In the genomic region with DNA sequence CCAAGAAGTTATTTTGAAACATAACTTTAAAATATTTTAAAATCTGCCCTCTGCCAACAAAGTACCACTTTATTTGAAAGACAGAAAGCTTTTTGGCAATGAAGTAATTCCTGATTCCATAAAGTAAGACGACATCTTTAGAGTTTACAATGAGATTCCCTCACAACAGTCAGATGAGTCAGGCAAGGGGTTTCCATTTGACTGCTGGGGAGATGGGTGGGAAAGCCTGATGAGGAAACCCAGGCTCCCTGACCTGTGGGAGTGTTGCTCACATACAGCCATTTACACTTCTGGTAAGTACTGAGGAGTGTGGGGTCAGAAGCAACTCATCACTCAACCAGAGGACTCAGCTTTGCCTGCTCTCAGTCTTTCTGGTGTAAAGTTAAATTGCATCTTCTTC, we compare ENCODE assay signal across 20 cellular contexts. TPM values are rescaled to one million over a fixed set of nuclear protein-coding genes. Genes with fewer than 3 reads are reported as not detected.
A peak's percentile ranks its signal among the peaks of the same experiment; 100 is the strongest.
DNase-seq lines count a peak whose midpoint lies in the region; ATAC-seq and TF ChIP-seq lines count a peak whose summit lies in the region.
"Had no signal": no experiment of that assay in that cellular context is flagged by ENCODE, and none has a peak within 500 bp of the region (broad histone marks: within the 10 kb centered on the region; RNA-seq: fewer than 3 reads in every experiment).

No MANE protein-coding gene starts in this region.

- no TSS peak for BruUV-seq in Calu3 (replicated peaks; lab: Mats Ljungman, UMichigan)

- H2BK5ac ChIP-seq in mesendoderm (ENCODE audit: low read length) = no peak overlapping the region

- peaks cover 11% of the 10 kb centered on the region for H3K79me1 ChIP-seq in mesendoderm (ENCODE audit: low read length)

- no peak for TF ChIP-seq POLR2A in prostate gland (IDR thresholded peaks at IDR 0.05)

- no peak for DNase-seq in Calu3
- DNase-seq in NCI-H69 (lab: John Stamatoyannopoulos, UW) = peak; percentile 45
- DNase-seq in epithelial cell of esophagus (ENCODE audit: low read depth) = peak; percentile 62
- DNase-seq in mesendoderm = peak; percentile 57
- no peak for DNase-seq in prostate gland (ENCODE audit: low spot score)
- no peak for DNase-seq in stimulated activated CD8-positive, alpha-beta memory T cell treated with anti-CD3 and anti-CD28 coated beads, Interleukin-4, amount 100 ng/mL, for 48 hours
- DNase-seq: activated naive CD4-positive, alpha-beta T cell treated with Interleukin-2 at 50 U/mL for 16 hours; CD8-positive, alpha-beta T cell; effector CD8-positive, alpha-beta T cell; glutamatergic neuron; NCI-H1105 treated with DMSO at 0.1 percent for 48 hours; NCI-H2171; nucleus accumbens; T-helper 2 cell had no signal

- CTCF ChIA-PET in Calu3 (lab: Charles Lee) = no interaction called here

- ATAC-seq in HG02798 (IDR thresholded peaks at IDR 0.05; ENCODE audit: poor library complexity, unreplicated experiment) (no peak), HG03159 (IDR thresholded peaks at IDR 0.05; ENCODE audit: unreplicated experiment) (no peak)
- ATAC-seq: CD8-positive, alpha-beta T cell; K562; stimulated activated effector memory CD8-positive, alpha-beta T cell treated with anti-CD3 and anti-CD28 coated beads, Interleukin-12 subunit alpha, Interleukin-12 subunit beta, amount 100 ng/mL, for 72 hours had no signal

- peaks cover 8% of the 10 kb centered on the region for H3K4me1 ChIP-seq in mesendoderm (ENCODE audit: control insufficient read depth, low read depth, low read length)
- H3K4me1 ChIP-seq in prostate gland (replicated peaks) = no peaks in the 10 kb centered on the region

- H3K9me3 Mint-ChIP-seq in Calu3 (ENCODE audit: low read depth, unreplicated experiment) = no peaks in the 10 kb centered on the region
- H3K9me3 Mint-ChIP-seq: CD8-positive, alpha-beta T cell; stimulated activated effector memory CD8-positive, alpha-beta T cell treated with anti-CD3 and anti-CD28 coated beads, Interleukin-12 subunit alpha, Interleukin-12 subunit beta, amount 100 ng/mL, for 72 hours; type B pancreatic cell had no signal

- peaks cover 35% of the 10 kb centered on the region for H3K79me2 ChIP-seq in mesendoderm (ENCODE audit: control insufficient read depth, insufficient read depth, low read length)

- H3K27ac Mint-ChIP-seq in Calu3 (ENCODE audit: unreplicated experiment) = peak overlapping the region; percentile 39
- H3K27ac Mint-ChIP-seq: CD8-positive, alpha-beta T cell; stimulated activated effector memory CD8-positive, alpha-beta T cell treated with anti-CD3 and anti-CD28 coated beads, Interleukin-12 subunit alpha, Interleukin-12 subunit beta, amount 100 ng/mL, for 72 hours; type B pancreatic cell had no signal

- no peak overlapping the region for H3K18ac ChIP-seq in mesendoderm (ENCODE audit: low read length)

- H4K5ac ChIP-seq in mesendoderm (ENCODE audit: low read length) = no peak overlapping the region

- intact Hi-C loops in Calu3 (cut with micrococcal nuclease; ENCODE audit: unreplicated experiment) = no loop called here
- intact Hi-C loops in prostate gland (cut with DNase I) = loop anchor here (10.0 kb wide), 1 partner anchor 305 kb away; no protein-coding TSS in a partner anchor

- no CpG with 5 or more reads among the region's 1 CpG for WGBS in mesendoderm (ENCODE audit: extremely low coverage, insufficient coverage, low lambda C conversion rate)
- WGBS in prostate gland = 24% methylated on average over 1 of the region's 1 CpG

- no peak overlapping the region for H2BK120ac ChIP-seq in mesendoderm (ENCODE audit: low read depth, low read length)

- H3K4me3 ChIP-seq in epithelial cell of esophagus (ENCODE audit: low read length) = no peak overlapping the region
- H3K4me3 ChIP-seq in mesendoderm (ENCODE audit: low read length) = no peak overlapping the region
- no peak overlapping the region for H3K4me3 ChIP-seq in prostate gland
- H3K4me3 ChIP-seq: cardiac muscle cell, K562 had no signal

- H3K27me3 ChIP-seq in mesendoderm (ENCODE audit: insufficient read depth, low read length, poor library complexity) (no peaks in the 10 kb centered on the region), prostate gland (replicated peaks; ENCODE audit: insufficient read depth) (no peaks in the 10 kb centered on the region)
- H3K27me3 ChIP-seq: cardiac muscle cell had no signal

- no peak overlapping the region for H3K4me3 Mint-ChIP-seq in Calu3 (ENCODE audit: low read depth, unreplicated experiment)
- H3K4me3 Mint-ChIP-seq: CD8-positive, alpha-beta T cell; stimulated activated effector memory CD8-positive, alpha-beta T cell treated with anti-CD3 and anti-CD28 coated beads, Interleukin-12 subunit alpha, Interleukin-12 subunit beta, amount 100 ng/mL, for 72 hours; type B pancreatic cell had no signal

- no peaks in the 10 kb centered on the region for H3K36me3 Mint-ChIP-seq in Calu3 (ENCODE audit: insufficient read depth, unreplicated experiment)
- H3K36me3 Mint-ChIP-seq: CD8-positive, alpha-beta T cell; stimulated activated effector memory CD8-positive, alpha-beta T cell treated with anti-CD3 and anti-CD28 coated beads, Interleukin-12 subunit alpha, Interleukin-12 subunit beta, amount 100 ng/mL, for 72 hours had no signal

- no peak overlapping the region for H3K4me2 ChIP-seq in mesendoderm (ENCODE audit: low read length)

- no peaks in the 10 kb centered on the region for H3K36me3 ChIP-seq in mesendoderm (ENCODE audit: control insufficient read depth, insufficient read depth, low read length)
- no peaks in the 10 kb centered on the region for H3K36me3 ChIP-seq in prostate gland
- H3K36me3 ChIP-seq: cardiac muscle cell had no signal

- H3K9ac ChIP-seq in mesendoderm (ENCODE audit: low read length) = no peak overlapping the region

- no peaks in the 10 kb centered on the region for H3K9me3 ChIP-seq in prostate gland

- no peaks in the 10 kb centered on the region for H3K27me3 Mint-ChIP-seq in Calu3 (ENCODE audit: unreplicated experiment)

- H3K27ac ChIP-seq in mesendoderm (ENCODE audit: low read depth, low read length) (no peak overlapping the region), prostate gland (no peak overlapping the region)
- H3K27ac ChIP-seq: cardiac muscle cell had no signal

- no peak overlapping the region for H4K8ac ChIP-seq in mesendoderm (ENCODE audit: low read depth, low read length)

- no peak overlapping the region for H2AK5ac ChIP-seq in mesendoderm (ENCODE audit: low read length)

- peaks cover 87% of the 10 kb centered on the region for H3K4me1 Mint-ChIP-seq in Calu3 (ENCODE audit: low read depth, unreplicated experiment)
- H3K4me1 Mint-ChIP-seq: stimulated activated effector memory CD8-positive, alpha-beta T cell treated with anti-CD3 and anti-CD28 coated beads, Interleukin-12 subunit alpha, Interleukin-12 subunit beta, amount 100 ng/mL, for 72 hours had no signal

- no peak overlapping the region for H3K56ac ChIP-seq in mesendoderm (ENCODE audit: low read length)

- no peak overlapping the region for H3K4ac ChIP-seq in mesendoderm (ENCODE audit: low read depth, low read length)

- no peak overlapping the region for H2BK15ac ChIP-seq in mesendoderm (replicated peaks; ENCODE audit: low read depth)

- no peak overlapping the region for H3K23ac ChIP-seq in mesendoderm (ENCODE audit: low read length)

- TF ChIP-seq CTCF in Calu3 (IDR thresholded peaks at IDR 0.05; ENCODE audit: unreplicated experiment) = no peak
- no peak for TF ChIP-seq CTCF in epithelial cell of esophagus (IDR thresholded peaks at IDR 0.05; ENCODE audit: insufficient read depth, low read depth, low read length, missing control alignments)
- no peak for TF ChIP-seq CTCF in prostate gland (IDR thresholded peaks at IDR 0.05)

RNA-seq across cellular contexts. Expression of gene KITLG, which starts 10.2 kb away (rescaled TPM):
- total RNA-seq in Calu3 (2022) = 29.9 and 34.5 TPM in 2 replicates
- polyA plus RNA-seq in mesendoderm (2013, experiment 1 of 2) = 25.5 TPM
- 23.6 TPM for polyA plus RNA-seq in mesendoderm (2013, experiment 2 of 2)
- 10 to 100 TPM; 21.0 to 23.2 TPM for total RNA-seq in prostate gland
- total RNA-seq: CD8-positive, alpha-beta T cell had no signal

Comparison
In these comparisons a context has a peak if more than half of its experiments do, and no peak if none do; other contexts are left out.
1. DNase-seq: peak in NCI-H69 (single experiment), epithelial cell of esophagus (single experiment) and mesendoderm (single experiment); none in Calu3 (single experiment), prostate gland (single experiment) and stimulated activated CD8-positive, alpha-beta memory T cell treated with anti-CD3 and anti-CD28 coated beads, Interleukin-4, amount 100 ng/mL, for 48 hours (single experiment).